8 cellular contexts compared by ENCODE assay signal in genomic region chr16:1474471-1474795, GRCh38. TPM values are rescaled to one million over a fixed set of nuclear protein-coding genes. Genes with fewer than 3 reads are reported as not detected.
DNase-seq lines count a peak whose midpoint lies in the region; ATAC-seq and TF ChIP-seq lines count a peak whose summit lies in the region.

No MANE protein-coding gene starts in this region.

- peaks cover 1% of the 10 kb centered on the region for H3K27me3 Mint-ChIP-seq in activated naive CD8-positive, alpha-beta T cell treated with anti-CD3 and anti-CD28 coated beads, Interleukin-2, amount 50 U/mL, for 24 hours

- H3K4me3 ChIP-seq in left lung (peak overlapping the region; percentile 76 to 91), tibial artery (peak overlapping the region; percentile 79 to 95)

- peak overlapping the region; percentile 73 for H3K27ac Mint-ChIP-seq in activated naive CD8-positive, alpha-beta T cell treated with anti-CD3 and anti-CD28 coated beads, Interleukin-2, amount 50 U/mL, for 24 hours

- no peaks in the 10 kb centered on the region for H3K9me3 Mint-ChIP-seq in activated naive CD8-positive, alpha-beta T cell treated with anti-CD3 and anti-CD28 coated beads, Interleukin-2, amount 50 U/mL, for 24 hours

- H3K4me1 ChIP-seq in left lung (peaks cover 21 to 62% of the 10 kb centered on the region in 2 donors), tibial artery (peaks cover 0 to 33% (median 20%) of the 10 kb centered on the region in 4 donors)

- intact Hi-C loops in left lung (cut with DNase I) (no loop called here), tibial artery (cut with DNase I; ENCODE audit: low total_unique reads) (loop anchor here (10.0 kb wide), 1 partner anchor 50 kb away; the partner anchor contains the start of gene UQCC4)

- H3K9me3 ChIP-seq in left lung (no peaks in the 10 kb centered on the region), tibial artery (no peaks in the 10 kb centered on the region)

- ATAC-seq in GM18520 (IDR thresholded peaks at IDR 0.05; ENCODE audit: unreplicated experiment) = peak; percentile 13
- peak; percentile 17 for ATAC-seq in HG02973 (IDR thresholded peaks at IDR 0.05; ENCODE audit: unreplicated experiment)
- peak; percentile 31 for ATAC-seq in activated naive CD8-positive, alpha-beta T cell treated with anti-CD3 and anti-CD28 coated beads, Interleukin-2, amount 50 U/mL, for 24 hours
- ATAC-seq in left lung = no peak

- H3K4me3 Mint-ChIP-seq in activated naive CD8-positive, alpha-beta T cell treated with anti-CD3 and anti-CD28 coated beads, Interleukin-2, amount 50 U/mL, for 24 hours = peak overlapping the region; percentile 82

- no peaks in the 10 kb centered on the region for H3K27me3 ChIP-seq in left lung
- no peaks in the 10 kb centered on the region for H3K27me3 ChIP-seq in tibial artery

- TF ChIP-seq CTCF in left lung (IDR thresholded peaks at IDR 0.05) = no peak
- TF ChIP-seq CTCF in tibial artery (IDR thresholded peaks at IDR 0.05) = no peak
- no peak for TF ChIP-seq CTCF in GM20000 (IDR thresholded peaks at IDR 0.05; ENCODE audit: extremely low read depth, missing control alignments)

- H3K36me3 ChIP-seq in left lung (no peaks in the 10 kb centered on the region), tibial artery (peaks cover 0 to 7% (median 0%) of the 10 kb centered on the region in 3 donors)

- peaks cover 36% of the 10 kb centered on the region for H3K4me1 Mint-ChIP-seq in activated naive CD8-positive, alpha-beta T cell treated with anti-CD3 and anti-CD28 coated beads, Interleukin-2, amount 50 U/mL, for 24 hours

- DNase-seq in activated naive CD8-positive, alpha-beta T cell treated with anti-CD3 and anti-CD28 coated beads, Interleukin-2, amount 50 U/mL, for 24 hours = no peak
- DNase-seq in left lung (peak in 1 of 2 donors; percentile 81), tibial artery (no peak), GM20000 (ENCODE audit: low spot score) (no peak), NCI-H128 (lab: John Stamatoyannopoulos, UW; ENCODE audit: unreplicated experiment) (no peak)
- no peak for DNase-seq in stimulated activated CD4-positive, alpha-beta T cell treated with anti-CD3 and anti-CD28 coated beads, Interleukin-12 subunit alpha, Interleukin-12 subunit beta, amount 100 ng/mL, for 4 hours

- peaks cover 2% of the 10 kb centered on the region for H3K36me3 Mint-ChIP-seq in activated naive CD8-positive, alpha-beta T cell treated with anti-CD3 and anti-CD28 coated beads, Interleukin-2, amount 50 U/mL, for 24 hours (ENCODE audit: low read depth)

- H3K27ac ChIP-seq in left lung (peak overlapping the region; percentile 58 to 94), tibial artery (peak overlapping the region; percentile 85 to 88)

RNA-seq across cellular contexts. Expression of gene CLCN7, which starts 0.4 kb away (rescaled TPM):
- 100 to 1,000 TPM; 110 to 130 TPM for total RNA-seq in left lung

RNA-seq across cellular contexts. Expression of gene PTX4, which starts 14.3 kb away (rescaled TPM):
- not detected for total RNA-seq in left lung

RNA-seq across cellular contexts. Expression of gene TELO2, which starts 18.7 kb away (rescaled TPM):
- 10 to 100 TPM; 34.9 to 38.6 TPM for total RNA-seq in left lung

RNA-seq across cellular contexts. Expression of gene CCDC154, which starts 30.1 kb away (rescaled TPM):
- 1 to 10 TPM; 1.5 to 2.7 TPM for total RNA-seq in left lung

RNA-seq across cellular contexts. Expression of gene PERCC1, which starts 43.6 kb away (rescaled TPM):
- under 1 TPM in 1 of 2 donors, not detected in 1; 0.31 TPM for total RNA-seq in left lung
